8 cellular contexts compared by ENCODE assay signal in the genomic region with DNA sequence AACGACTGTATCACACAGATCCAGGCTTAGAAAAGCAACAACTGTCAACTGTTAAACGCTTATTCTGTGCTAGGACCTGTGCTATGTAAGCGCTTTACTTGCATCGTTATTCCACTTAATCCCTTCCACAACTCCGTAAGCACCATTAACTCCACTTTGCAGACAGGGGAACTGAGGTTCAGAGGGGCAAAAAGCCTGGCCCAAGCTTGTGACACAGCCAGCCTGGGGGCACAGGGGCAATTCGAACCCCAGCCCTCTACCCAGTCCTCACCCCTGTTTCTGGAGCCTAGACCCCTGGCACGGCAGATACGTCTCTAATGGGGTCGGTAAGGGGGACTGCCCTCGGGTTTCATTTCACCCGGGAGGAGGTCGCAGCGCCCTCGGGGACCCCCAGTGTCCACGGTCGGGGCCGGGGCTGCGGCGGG. TPM values are rescaled to one million over a fixed set of nuclear protein-coding genes. Genes with fewer than 3 reads are reported as not detected.
DNase-seq lines count a peak whose midpoint lies in the region; ATAC-seq, FAIRE-seq and TF ChIP-seq lines count a peak whose summit lies in the region.

No MANE protein-coding gene starts in this region.

- H3F3A ChIP-seq in GM23338 (replicated peaks; ENCODE audit: low read depth), result peaks cover 9% of the 10 kb centered on the region; the same call in 1 of the 2 replicates

- no peaks in the 10 kb centered on the region for H3K9me3 ChIP-seq in BE2C
- H3K9me3 ChIP-seq in T-helper 17 cell (ENCODE audit: control insufficient read depth, low read length, poor library complexity, severe bottlenecking), result no peaks in the 10 kb centered on the region
- H3K9me3 ChIP-seq in small intestine (ENCODE audit: control insufficient read depth, low read depth), result no peaks in the 10 kb centered on the region

- H3K4me1 Mint-ChIP-seq in GM23338 (peaks cover 18% of the 10 kb centered on the region), T-helper 17 cell (peaks cover 16% of the 10 kb centered on the region)

- 1 to 4% (median 2%) methylated on average over 19 of the region's 19 CpGs for WGBS in small intestine, 3 donors

- H3K4me2 ChIP-seq in GM23338, result peak overlapping the region; percentile 97

- H3K27ac Mint-ChIP-seq in GM23338 (peak overlapping the region; percentile 92), T-helper 17 cell (peak overlapping the region; percentile 98)

- no peak for TF ChIP-seq CTCF in BE2C (IDR thresholded peaks at IDR 0.05; ENCODE audit: low read depth, low read length)
- no peak for TF ChIP-seq CTCF in GM23338 (conservative IDR thresholded peaks at IDR 0.05; ENCODE audit: low read depth in 2 of 2)

- no peaks in the 10 kb centered on the region for H3K9me2 ChIP-seq in GM23338 (ENCODE audit: insufficient read depth)

- no peaks in the 10 kb centered on the region for H4K20me1 ChIP-seq in GM23338 (replicated peaks; ENCODE audit: insufficient read depth)

- no peak for FAIRE-seq in small intestine (lab: Jason Lieb, UNC)

- H3K27me3 Mint-ChIP-seq in GM23338 (ENCODE audit: insufficient read depth, low read depth, poor library complexity) (peaks cover 25% of the 10 kb centered on the region), T-helper 17 cell (no peaks in the 10 kb centered on the region)

- H3K27ac ChIP-seq in GM23338 (ENCODE audit: low read depth) (peak overlapping the region; percentile 75; the same call in 1 of the 2 replicates), small intestine (ENCODE audit: low read depth in 1 of 2, low read length in 1 of 2) (peak overlapping the region; percentile 75 to 99)

- H3K27me3 ChIP-seq in BE2C (no peaks in the 10 kb centered on the region), GM23338 (ENCODE audit: insufficient read depth) (no peaks in the 10 kb centered on the region), small intestine (ENCODE audit: control insufficient read depth in 2 of 2, insufficient read depth in 2 of 2, low read length in 2 of 2) (no peaks in the 10 kb centered on the region)

- peak overlapping the region; percentile 80 for H2AFZ ChIP-seq in GM23338

- H3K9me3 Mint-ChIP-seq in GM23338, result peaks cover 2% of the 10 kb centered on the region; the same call in 1 of the 3 replicates

- DNase-seq in BE2C (no peak), GM23338 (ENCODE audit: low spot score) (no peak), T-helper 17 cell (no peak), foreskin melanocyte (peak; percentile 11), small intestine (peak; percentile 7), SIG-M5 (lab: John Stamatoyannopoulos, UW) (no peak)

- ATAC-seq in GM23338 (peak; percentile 7), T-helper 17 cell (no peak), GM18519 (IDR thresholded peaks at IDR 0.05; ENCODE audit: low FRiP score, unreplicated experiment) (no peak), GM18520 (IDR thresholded peaks at IDR 0.05; ENCODE audit: unreplicated experiment) (no peak)

- H3K79me2 ChIP-seq in GM23338 (replicated peaks; ENCODE audit: insufficient read depth), result peaks cover 7% of the 10 kb centered on the region; the same call in 1 of the 2 replicates

- H3K4me3 ChIP-seq in BE2C (ENCODE audit: low read depth, low read length) (peak overlapping the region; percentile 71), GM23338 (peak overlapping the region; percentile 89), small intestine (ENCODE audit: low read depth in 1 of 2, low read length in 2 of 2) (peak overlapping the region; percentile 55 to 66)

- H3K36me3 Mint-ChIP-seq in GM23338 (ENCODE audit: low read depth) (peaks cover 4% of the 10 kb centered on the region; the same call in 2 of the 3 replicates), T-helper 17 cell (ENCODE audit: low read depth) (no peaks in the 10 kb centered on the region)

- H3K4me1 ChIP-seq in BE2C, result no peaks in the 10 kb centered on the region
- no peaks in the 10 kb centered on the region; the same call in 1 of the 2 replicates for H3K4me1 ChIP-seq in GM23338 (ENCODE audit: insufficient read depth)
- H3K4me1 ChIP-seq in small intestine (ENCODE audit: control insufficient read depth in 2 of 2, insufficient read depth in 1 of 2, low read depth in 1 of 2, low read length in 1 of 2), result peaks cover 3% of the 10 kb centered on the region in 2 donors

- H3K4me3 Mint-ChIP-seq in GM23338, result peak overlapping the region; percentile 88
- peak overlapping the region; percentile 98 for H3K4me3 Mint-ChIP-seq in T-helper 17 cell

- H3K36me3 ChIP-seq in BE2C (peaks cover 2% of the 10 kb centered on the region), GM23338 (ENCODE audit: insufficient read depth) (0 out of 2 replicates have a peak, but pooled peaks cover 4% of the 10 kb centered on the region), small intestine (ENCODE audit: control insufficient read depth in 2 of 2, insufficient read depth in 2 of 2, low read length in 2 of 2) (no peaks in the 10 kb centered on the region)

TF ChIP-seq in GM23338, 12 proteins besides CTCF, POLR2A, EP300 and RAD21 (continues in another document):
- TF ChIP-seq, protein P1, sequence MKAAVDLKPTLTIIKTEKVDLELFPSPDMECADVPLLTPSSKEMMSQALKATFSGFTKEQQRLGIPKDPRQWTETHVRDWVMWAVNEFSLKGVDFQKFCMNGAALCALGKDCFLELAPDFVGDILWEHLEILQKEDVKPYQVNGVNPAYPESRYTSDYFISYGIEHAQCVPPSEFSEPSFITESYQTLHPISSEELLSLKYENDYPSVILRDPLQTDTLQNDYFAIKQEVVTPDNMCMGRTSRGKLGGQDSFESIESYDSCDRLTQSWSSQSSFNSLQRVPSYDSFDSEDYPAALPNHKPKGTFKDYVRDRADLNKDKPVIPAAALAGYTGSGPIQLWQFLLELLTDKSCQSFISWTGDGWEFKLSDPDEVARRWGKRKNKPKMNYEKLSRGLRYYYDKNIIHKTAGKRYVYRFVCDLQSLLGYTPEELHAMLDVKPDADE (IDR thresholded peaks at IDR 0.05), result no peak
- TF ChIP-seq EZH2 (IDR thresholded peaks at IDR 0.05; ENCODE audit: low read depth, unreplicated experiment) (no peak), STAT1 (IDR thresholded peaks at IDR 0.05; ENCODE audit: unreplicated experiment) (no peak), CREB1 (CRISPR knock-in tag; IDR thresholded peaks at IDR 0.05; ENCODE audit: low read depth) (no peak)

RNA-seq across cellular contexts. Expression of a gene that starts 0.4 kb away (rescaled TPM):
- 3.9 TPM for polyA plus RNA-seq in BE2C (2012; ENCODE audit: insufficient read depth, insufficient read length, low read depth)
- total RNA-seq in GM23338 (2014; rRNA removed; shearing (Covaris generic)), result 25.0 and 26.4 TPM in 2 replicates
- polyA plus RNA-seq in GM23338 (2016; fragmentation: Nextera tagmentation; extraction: Ambion mirVana), result 19.4 and 20.4 TPM in 2 replicates
- total RNA-seq in T-helper 17 cell, result 1 to 10 TPM; 9.0 to 9.7 TPM
- polyA plus RNA-seq in small intestine, result 10 to 100 TPM in 2 of 3 donors, 1 to 10 TPM in 1; 8.9 to 12.5 (median 10.7) TPM

RNA-seq across cellular contexts. Expression of a gene that starts 27.2 kb away (rescaled TPM):
- polyA plus RNA-seq in BE2C (2012; ENCODE audit: insufficient read depth, insufficient read length, low read depth), result 20.3 TPM
- total RNA-seq in GM23338 (2014; rRNA removed; shearing (Covaris generic)), result 23.9 and 24.0 TPM in 2 replicates
- polyA plus RNA-seq in GM23338 (2016; fragmentation: Nextera tagmentation; extraction: Ambion mirVana) (18.6 and 20.3 TPM in 2 replicates), small intestine (10 to 100 TPM; 23.8 to 40.9 (median 26.5) TPM)
- total RNA-seq in T-helper 17 cell, result 10 to 100 TPM; 25.5 to 26.0 TPM

Comparison
In these comparisons a context has a peak if more than half of its experiments do, and no peak if none do; other contexts are left out.
1. DNase-seq: peak in foreskin melanocyte (single experiment) and small intestine (single experiment); none in BE2C (single experiment), GM23338 (single experiment), T-helper 17 cell (0 of 3) and SIG-M5 (single experiment).
2. Peak in every context shown above with its lines, with median percentiles within 50 percentile points of each other: H3K4me3 ChIP-seq.